In genomic region chr6:142329486-142330113, GRCh38 we compare ENCODE assay signal across 1 cellular context.
TF ChIP-seq lines count a peak whose summit lies in the region.

No MANE protein-coding gene starts in this region.

TF ChIP-seq in GM23338, 12 proteins besides CTCF, POLR2A, EP300 and RAD21 (continued from another document):
- no peak for TF ChIP-seq REST (IDR thresholded peaks at IDR 0.05; ENCODE audit: unreplicated experiment)
- TF ChIP-seq NANOG (IDR thresholded peaks at IDR 0.05; ENCODE audit: borderline replicate concordance): no peak
- TF ChIP-seq CREB1 (CRISPR knock-in tag; IDR thresholded peaks at IDR 0.05; ENCODE audit: low read depth): no peak
- TF ChIP-seq POLR2AphosphoS5 (IDR thresholded peaks at IDR 0.05; ENCODE audit: low read depth): no peak
- TF ChIP-seq EZH2phosphoT487 (IDR thresholded peaks at IDR 0.05; ENCODE audit: unreplicated experiment): no peak
- no peak for TF ChIP-seq ZNF114 (CRISPR knock-in tag; IDR thresholded peaks at IDR 0.05)
- TF ChIP-seq EZH2 (IDR thresholded peaks at IDR 0.05; ENCODE audit: low read depth, unreplicated experiment): no peak
- no peak for TF ChIP-seq ETS1 (IDR thresholded peaks at IDR 0.05)
- TF ChIP-seq ZNF331 (CRISPR knock-in tag; IDR thresholded peaks at IDR 0.05; ENCODE audit: low read depth): no peak
- TF ChIP-seq JUNB (IDR thresholded peaks at IDR 0.05; ENCODE audit: unreplicated experiment): no peak
TF ChIP-seq in GM23338: peak in this region for 0.
